16 cellular contexts compared by ENCODE assay signal in genomic region chr17:19345486-19346350, GRCh38. TPM values are rescaled to one million over a fixed set of nuclear protein-coding genes. Genes with fewer than 3 reads are reported as not detected.
DNase-seq lines count a peak whose midpoint lies in the region; ATAC-seq and TF ChIP-seq lines count a peak whose summit lies in the region.
"Had no signal": no experiment of that assay in that cellular context is flagged by ENCODE, and none has a peak within 500 bp of the region (broad histone marks: within the 10 kb centered on the region; RNA-seq: fewer than 3 reads in every experiment).

No MANE protein-coding gene starts in this region.

- ATAC-seq in HG02938 (IDR thresholded peaks at IDR 0.05; ENCODE audit: unreplicated experiment), result no peak
- no peak for ATAC-seq in HG03097 (IDR thresholded peaks at IDR 0.05; ENCODE audit: low FRiP score, unreplicated experiment)

- H3K27ac ChIP-seq in GM23248 (peak overlapping the region; percentile 66), angular gyrus (ENCODE audit: low read depth, low read length) (peak overlapping the region; percentile 83), liver (ENCODE audit: low read depth in 1 of 2, low read length in 2 of 2) (peak overlapping the region; percentile 44 to 68), smooth muscle cell (ENCODE audit: low read depth) (peak overlapping the region; percentile 70)
- H3K27ac ChIP-seq: cardiac muscle cell had no signal

- H3K27me3 ChIP-seq in GM23248 (replicated peaks; ENCODE audit: insufficient read depth) (no peaks in the 10 kb centered on the region), liver (ENCODE audit: control insufficient read depth in 4 of 4, insufficient read depth in 4 of 4, low read length in 3 of 4) (no peaks in the 10 kb centered on the region), smooth muscle cell (ENCODE audit: low read depth) (no peaks in the 10 kb centered on the region), HAP-1 (ENCODE audit: low read depth) (no peaks in the 10 kb centered on the region)
- H3K27me3 ChIP-seq: cardiac muscle cell had no signal

- H3F3A ChIP-seq in GM23248 (ENCODE audit: insufficient read depth) (peaks cover 23% of the 10 kb centered on the region), smooth muscle cell (ENCODE audit: low read depth) (peaks cover 26% of the 10 kb centered on the region)

- H3K4me3 ChIP-seq in GM23248 (no peak overlapping the region), liver (ENCODE audit: low read depth in 1 of 3, low read length in 3 of 3) (no peak overlapping the region), smooth muscle cell (no peak overlapping the region), HAP-1 (no peak overlapping the region)
- H3K4me3 ChIP-seq: cardiac muscle cell had no signal

- H3K4me1 ChIP-seq in GM23248 (ENCODE audit: insufficient read depth), result peaks cover 28% of the 10 kb centered on the region
- peaks cover 31 to 71% (median 52%) of the 10 kb centered on the region in 4 donors for H3K4me1 ChIP-seq in liver (ENCODE audit: control insufficient read depth in 4 of 4, insufficient read depth in 4 of 4, low read length in 3 of 4)
- peaks cover 12% of the 10 kb centered on the region for H3K4me1 ChIP-seq in smooth muscle cell (ENCODE audit: low read depth)
- peaks cover 12% of the 10 kb centered on the region for H3K4me1 ChIP-seq in HAP-1

- H4K20me1 ChIP-seq in GM23248 (ENCODE audit: insufficient read depth) (no peaks in the 10 kb centered on the region), smooth muscle cell (ENCODE audit: low read depth) (no peaks in the 10 kb centered on the region)

- H3K79me2 ChIP-seq in GM23248 (ENCODE audit: insufficient read depth), result no peaks in the 10 kb centered on the region
- no peaks in the 10 kb centered on the region for H3K79me2 ChIP-seq in smooth muscle cell (ENCODE audit: low read depth)

- no peaks in the 10 kb centered on the region for H3K9me2 ChIP-seq in GM23248 (ENCODE audit: insufficient read depth)

- no peak for DNase-seq in GM23248
- DNase-seq in smooth muscle cell (lab: John Stamatoyannopoulos, UW; ENCODE audit: unreplicated experiment), result no peak
- no peak for DNase-seq in Kasumi-1 (lab: John Stamatoyannopoulos, UW)
- no peak for DNase-seq in HAP-1 (ENCODE audit: low spot score in 2 of 2)
- DNase-seq: activated B cell treated with CpG ODN at 0.5 μM for 24 hours; activated T-cell treated with anti-CD3 and anti-CD28 coated beads, Interleukin-2, amount 50 U/mL, for 48 hours; CD4-positive, CD25-positive, alpha-beta regulatory T cell; immature natural killer cell; KBM-7; naive B cell had no signal

- WGBS in GM23248 (ENCODE audit: low coverage in 1 of 2, low lambda C conversion rate in 2 of 2, missing lambda C conversion rate in 2 of 2), 2 experiments, result 70 to 73% methylated on average over 13 of the region's 13 CpGs
- 53% methylated on average over 13 of the region's 13 CpGs for WGBS in liver
- 93% methylated on average over 13 of the region's 13 CpGs for WGBS in smooth muscle cell (ENCODE audit: low lambda C conversion rate)

- no peaks in the 10 kb centered on the region for H3K9me3 ChIP-seq in GM23248 (ENCODE audit: low read depth)
- no peaks in the 10 kb centered on the region for H3K9me3 ChIP-seq in liver (ENCODE audit: control insufficient read depth in 4 of 4, low read length in 3 of 4)
- no peaks in the 10 kb centered on the region for H3K9me3 ChIP-seq in smooth muscle cell (replicated peaks; ENCODE audit: low read depth)
- H3K9me3 ChIP-seq in HAP-1, result no peaks in the 10 kb centered on the region

- H3K9ac ChIP-seq in GM23248 (peak overlapping the region; percentile 56), liver (ENCODE audit: low read depth in 1 of 2, low read length in 2 of 2) (peak overlapping the region in 1 of 2 donors; percentile 66), smooth muscle cell (ENCODE audit: low read depth) (no peak overlapping the region)

- peak; percentile 24 to 54 for TF ChIP-seq RAD21 in liver (IDR thresholded peaks at IDR 0.05)

- H3K36me3 ChIP-seq in GM23248 (ENCODE audit: low read depth) (no peaks in the 10 kb centered on the region), liver (ENCODE audit: control insufficient read depth in 4 of 4, insufficient read depth in 3 of 4, low read depth in 1 of 4, low read length in 3 of 4) (no peaks in the 10 kb centered on the region), smooth muscle cell (ENCODE audit: low read depth) (no peaks in the 10 kb centered on the region), HAP-1 (replicated peaks) (peaks cover 2% of the 10 kb centered on the region; the same call in 1 of the 2 replicates)
- H3K36me3 ChIP-seq: cardiac muscle cell had no signal

- peak overlapping the region; percentile 43 for H3K4me2 ChIP-seq in GM23248 (ENCODE audit: unreplicated experiment)
- peak overlapping the region; percentile 38 for H3K4me2 ChIP-seq in smooth muscle cell

- in situ Hi-C loops in GM23248 (cut with MboI), result no loop called here
- in situ Hi-C loops in HAP-1 (cut with MboI; ENCODE audit: low sequenced_read_pairs), result no loop called here

- TF ChIP-seq CTCF in liver (IDR thresholded peaks at IDR 0.05; ENCODE audit: low read depth, low read length, missing input control), result no peak
- no peak for TF ChIP-seq CTCF in smooth muscle cell (IDR thresholded peaks at IDR 0.05; ENCODE audit: borderline replicate concordance, insufficient read depth, poor library complexity, severe bottlenecking)

- no peak overlapping the region for H2AFZ ChIP-seq in GM23248
- H2AFZ ChIP-seq in smooth muscle cell (ENCODE audit: low read depth), result no peak overlapping the region

TF ChIP-seq in liver, 16 proteins besides CTCF, POLR2A, EP300 and RAD21 (continues in another document):
- TF ChIP-seq NR2F2 (IDR thresholded peaks at IDR 0.05) (peak; percentile 65), YY1 (IDR thresholded peaks at IDR 0.05) (peak; percentile 63), REST (IDR thresholded peaks at IDR 0.05) (no peak), GABPA (IDR thresholded peaks at IDR 0.05 in 1 of 2, conservative IDR thresholded peaks at IDR 0.05 in 1 of 2) (no peak), HNF4G (IDR thresholded peaks at IDR 0.05) (no peak), TAF1 (conservative IDR thresholded peaks at IDR 0.05) (no peak), FOXA1 (IDR thresholded peaks at IDR 0.05) (peak; percentile 40), JUND (IDR thresholded peaks at IDR 0.05) (peak in 1 of 2 donors; percentile 58), RXRA (IDR thresholded peaks at IDR 0.05) (peak; percentile 96 to 97), ZBTB33 (IDR thresholded peaks at IDR 0.05) (peak; percentile 72), EGR1 (IDR thresholded peaks at IDR 0.05; ENCODE audit: low read depth in 2 of 2) (no peak)

RNA-seq across cellular contexts. Expression of gene B9D1, which starts 16.8 kb away (rescaled TPM):
- total RNA-seq in GM23248 (2014; rRNA removed; shearing (Covaris generic)), result 14.9 and 15.5 TPM in 2 replicates
- polyA plus RNA-seq in GM23248 (2016; fragmentation: Nextera tagmentation; extraction: Ambion mirVana) (24.4 and 25.2 TPM in 2 replicates), liver (10 to 100 TPM in 1 of 2 donors, 1 to 10 TPM in 1; 8.4 to 10.8 TPM), smooth muscle cell (30.0 and 45.5 TPM in 2 replicates)
- total RNA-seq in liver (10 to 100 TPM; 10.8 to 22.0 TPM), smooth muscle cell (21.6 and 21.9 TPM in 2 replicates)

RNA-seq across cellular contexts. Expression of gene MAPK7, which starts 32.6 kb away (rescaled TPM):
- 11.3 and 21.2 TPM in 2 replicates for total RNA-seq in GM23248 (2014; rRNA removed; shearing (Covaris generic))
- 25.7 and 28.6 TPM in 2 replicates for polyA plus RNA-seq in GM23248 (2016; fragmentation: Nextera tagmentation; extraction: Ambion mirVana)
- total RNA-seq in liver, result 1 to 10 TPM; 6.0 to 8.8 TPM
- polyA plus RNA-seq in liver, result 1 to 10 TPM; 3.4 to 4.4 TPM
- 9.1 and 14.7 TPM in 2 replicates for total RNA-seq in smooth muscle cell
- polyA plus RNA-seq in smooth muscle cell, result 34.5 and 36.3 TPM in 2 replicates

RNA-seq across cellular contexts. Expression of gene MFAP4, which starts 41.3 kb away (rescaled TPM):
- total RNA-seq in GM23248 (2014; rRNA removed; shearing (Covaris generic)), result 79.0 and 97.8 TPM in 2 replicates
- polyA plus RNA-seq in GM23248 (2016; fragmentation: Nextera tagmentation; extraction: Ambion mirVana) (155 and 156 TPM in 2 replicates), liver (10 to 100 TPM in 1 of 2 donors, 1 to 10 TPM in 1; 4.9 to 13.3 TPM), smooth muscle cell (960 and 1,738 TPM in 2 replicates)
- total RNA-seq in liver (1 to 10 TPM; 2.1 to 6.5 TPM), smooth muscle cell (580 and 618 TPM in 2 replicates)
- total RNA-seq: activated B cell treated with CpG ODN at 0.5 μM for 24 hours; CD4-positive, CD25-positive, alpha-beta regulatory T cell; SK-MEL-5 had no signal
- polyA plus RNA-seq: CD4-positive, CD25-positive, alpha-beta regulatory T cell had no signal

Comparison
In these comparisons a context has a peak if more than half of its experiments do, and no peak if none do; other contexts are left out.
1. RNA of gene MFAP4, which starts 41.3 kb away (total RNA-seq): 580 to 618 TPM in smooth muscle cell and 79.0 to 97.8 TPM in GM23248; 2.1 to 6.5 TPM in liver; every median in the first group is over 10 times any median in the second.
2. Peak in every context shown above with its lines, with median percentiles within 50 percentile points of each other: H3K27ac ChIP-seq.